12 cellular contexts compared by ENCODE assay signal in the genomic region with DNA sequence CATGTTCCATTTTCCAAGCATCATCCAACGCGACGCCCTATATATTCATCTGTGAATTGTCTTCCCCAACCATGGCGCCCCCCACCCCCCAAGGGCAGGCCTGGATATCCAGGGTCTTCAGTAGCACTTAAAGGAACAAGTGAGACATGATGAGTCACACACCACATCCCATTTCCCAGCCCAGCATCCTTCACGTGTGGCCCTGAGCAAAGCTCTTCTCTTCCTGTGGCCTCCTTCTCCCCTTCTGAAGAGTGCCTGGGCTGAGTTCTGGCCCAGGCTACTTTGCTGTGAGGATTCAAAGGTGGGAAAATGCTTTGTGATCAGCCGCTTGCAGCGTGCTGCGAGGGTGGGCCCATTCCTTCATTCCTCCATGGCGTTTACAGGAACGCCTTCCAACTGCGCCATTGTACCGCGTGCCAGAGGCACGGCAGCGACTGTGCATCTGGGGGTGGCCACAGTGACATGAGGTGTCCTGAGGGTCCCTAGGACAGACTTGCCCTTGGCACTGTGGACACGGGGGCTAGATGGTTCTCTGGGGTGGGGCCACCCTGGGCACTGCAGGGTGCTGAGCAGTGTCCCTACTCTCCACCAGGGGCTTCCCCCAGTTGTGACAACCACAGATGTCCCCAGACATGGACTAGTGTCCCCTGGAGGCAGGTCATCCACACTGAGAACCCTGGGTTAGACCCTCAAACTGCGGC. TPM values are rescaled to one million over a fixed set of nuclear protein-coding genes. Genes with fewer than 3 reads are reported as not detected.
A peak's percentile ranks its signal among the peaks of the same experiment; 100 is the strongest.
DNase-seq lines count a peak whose midpoint lies in the region; ATAC-seq, FAIRE-seq and TF ChIP-seq lines count a peak whose summit lies in the region.
"Had no signal": no experiment of that assay in that cellular context is flagged by ENCODE, and none has a peak within 500 bp of the region (broad histone marks: within the 10 kb centered on the region; RNA-seq: fewer than 3 reads in every experiment).

No MANE protein-coding gene starts in this region.

- H3K4me1 ChIP-seq in K562 (replicated peaks in 1 of 2; ENCODE audit: control insufficient read depth in 2 of 2, insufficient read depth in 2 of 2, low read length in 2 of 2) (peaks cover 0 to 73% of the 10 kb centered on the region in 2 experiments; a peak in 2 of 5 replicates), thyroid gland (no peaks in the 10 kb centered on the region), small intestine (ENCODE audit: control insufficient read depth in 2 of 2, insufficient read depth in 1 of 2, low read depth in 1 of 2, low read length in 1 of 2) (no peaks in the 10 kb centered on the region)
- H3K4me1 ChIP-seq: colonic mucosa had no signal

- H3K4me3 ChIP-seq in K562 (no peak overlapping the region), thyroid gland (replicated peaks in 1 of 3) (no peak overlapping the region), small intestine (ENCODE audit: low read depth in 1 of 2, low read length in 2 of 2) (no peak overlapping the region)
- H3K4me3 ChIP-seq: colonic mucosa had no signal

- H3K27ac ChIP-seq in K562 (ENCODE audit: extremely low read depth, low read depth, low read length), result no peak overlapping the region
- no peak overlapping the region for H3K27ac ChIP-seq in thyroid gland
- no peak overlapping the region for H3K27ac ChIP-seq in small intestine (ENCODE audit: low read depth in 1 of 2, low read length in 1 of 2)
- H3K27ac ChIP-seq: colonic mucosa had no signal

- FAIRE-seq in K562 (lab: Jason Lieb, UNC) (no peak), small intestine (lab: Jason Lieb, UNC) (no peak)

- BruUV-seq in K562 (replicated peaks; lab: Mats Ljungman, UMichigan), result no TSS peak

- 64% methylated on average over 17 of the region's 17 CpGs for WGBS in K562 (ENCODE audit: insufficient coverage, low coverage, missing lambda C conversion rate)
- 85 to 90% methylated on average over 13 to 16 of the region's 17 CpGs for WGBS in thyroid gland, 2 donors
- 85 to 87% (median 85%) methylated on average over 17 of the region's 17 CpGs for WGBS in small intestine, 3 donors

- no peak for TF ChIP-seq RAD21 in K562 (CRISPR knock-in tag; conservative IDR thresholded peaks at IDR 0.05 in 1 of 2, IDR thresholded peaks at IDR 0.05 in 1 of 2)

- CTCF ChIA-PET in K562 (lab: Yijun Ruan, JAX; ENCODE audit: low intra/inter-chr PET ratio), result no interaction called here

- no peak overlapping the region for H3K4me2 ChIP-seq in K562 (ENCODE audit: insufficient read depth, low read length)

- H3K27me3 ChIP-seq in K562 (ENCODE audit: control insufficient read depth in 2 of 2, insufficient read depth in 2 of 2, low read length in 2 of 2) (peaks cover 7 to 12% of the 10 kb centered on the region in 2 experiments; a peak in 4 of 5 replicates), thyroid gland (no peaks in the 10 kb centered on the region), small intestine (ENCODE audit: control insufficient read depth in 2 of 2, insufficient read depth in 2 of 2, low read length in 2 of 2) (no peaks in the 10 kb centered on the region)
- H3K27me3 ChIP-seq: colonic mucosa had no signal

- peaks cover 3% of the 10 kb centered on the region for H3K9me1 ChIP-seq in K562 (ENCODE audit: control insufficient read depth, insufficient read depth, low read length)

- H3K36me3 ChIP-seq in K562 (ENCODE audit: control insufficient read depth, insufficient read depth, low read length) (peaks cover 13% of the 10 kb centered on the region; the same call in 1 of the 3 replicates), thyroid gland (peaks cover 10 to 12% of the 10 kb centered on the region in 2 donors), small intestine (ENCODE audit: control insufficient read depth in 2 of 2, insufficient read depth in 2 of 2, low read length in 2 of 2) (peaks cover 0 to 3% of the 10 kb centered on the region in 2 donors)
- H3K36me3 ChIP-seq: colonic mucosa had no signal

- peak; percentile 72 for ATAC-seq in K562
- ATAC-seq: left cardiac atrium had no signal

- no peak overlapping the region; a peak in 1 of 4 replicates for H3K9ac ChIP-seq in K562 (ENCODE audit: insufficient read depth in 1 of 2, low read depth in 2 of 2, low read length in 2 of 2)

- POLR2A ChIA-PET in K562 (lab: Yijun Ruan, JAX), result no interaction called here

- peaks cover 5% of the 10 kb centered on the region; the same call in 1 of the 2 replicates for H4K20me1 ChIP-seq in K562 (replicated peaks; ENCODE audit: control insufficient read depth, insufficient read depth, low read length)

- in situ Hi-C loops in K562 (cut with MboI), result no loop called here

- DNase-seq in SIG-M5 treated with dmso at 0.1 percent for 504 hours (lab: John Stamatoyannopoulos, UW; ENCODE audit: unreplicated experiment) (peak; percentile 29), SIG-M5 (lab: John Stamatoyannopoulos, UW) (no peak), M059J (ENCODE audit: low read depth) (peak; percentile 80), K562 (ENCODE audit: extremely low read depth in 1 of 4, low spot score in 3 of 4) (peak in 1 of 4 experiments; percentile 27), non-pigmented ciliary epithelial cell (ENCODE audit: low read depth) (peak; percentile 38), thyroid gland (no peak), small intestine (no peak), NK-92 (lab: John Stamatoyannopoulos, UW; ENCODE audit: unreplicated experiment) (no peak)
- DNase-seq: 8988T, activated B cell treated with CpG ODN at 0.5 μM for 24 hours, colonic mucosa, left cardiac atrium had no signal

- TF ChIP-seq CTCF in K562 (IDR thresholded peaks at IDR 0.05 in 2 of 3, conservative IDR thresholded peaks at IDR 0.05 in 1 of 3; ENCODE audit: insufficient read depth in 2 of 3, low read depth in 1 of 3, low read length in 3 of 3), result peak; percentile 41 to 94 (median 43); a peak in 4 of 6 replicates
- TF ChIP-seq CTCF in thyroid gland (IDR thresholded peaks at IDR 0.05), result no peak

- H3K9me3 ChIP-seq in K562 (replicated peaks; ENCODE audit: control insufficient read depth, insufficient read depth, low read depth, low read length) (no peaks in the 10 kb centered on the region), thyroid gland (no peaks in the 10 kb centered on the region), small intestine (ENCODE audit: control insufficient read depth, low read depth) (no peaks in the 10 kb centered on the region)
- H3K9me3 ChIP-seq: colonic mucosa had no signal

- TF ChIP-seq POLR2A in K562 (conservative IDR thresholded peaks at IDR 0.05) (no peak), thyroid gland (IDR thresholded peaks at IDR 0.05) (no peak)

- no peaks in the 10 kb centered on the region for H3K79me2 ChIP-seq in K562 (ENCODE audit: control insufficient read depth, insufficient read depth, low read length)

- intact Hi-C loops in K562 (cut with micrococcal nuclease) (no loop called here), thyroid gland (cut with DNase I) (no loop called here)

- no peak for TF ChIP-seq EP300 in K562 (IDR thresholded peaks at IDR 0.05; ENCODE audit: low read length)

- H2AFZ ChIP-seq in K562 (ENCODE audit: low read depth, low read length), result no peak overlapping the region

RNA-seq across cellular contexts. Expression of gene PLIN4, which starts 11.7 kb away (rescaled TPM):
- total RNA-seq in M059J (2014; rRNA removed; shearing (Covaris generic)), result 0.02 TPM in 2 replicates
- total RNA-seq in K562 (2011; cell fraction: chromatin; rRNA removed; ENCODE audit: low replicate concordance), result 1.0 and 3.0 TPM in 2 replicates
- total RNA-seq in K562 (2011; cell fraction: nucleolus; rRNA removed), result 0.92 and 1.2 TPM in 2 replicates
- total RNA-seq in K562 (2011; cell fraction: nucleoplasm; rRNA removed), result 0.53 and 0.81 TPM in 2 replicates
- 0.08 and 0.14 TPM in 2 replicates for total RNA-seq in K562 (2014; rRNA removed)
- total RNA-seq in K562 (2014; rRNA removed; fragmentation: Illumina TruSeq; extraction: Trizol), result 0.04 TPM in 1 of 2 replicates, not detected in the other
- 0.04 TPM in 1 of 2 replicates, not detected in the other for total RNA-seq in K562 (2015; rRNA removed; fragmentation: Illumina TruSeq; extraction: Trizol)
- total RNA-seq in K562 (2021), result 0.09 TPM in 2 replicates
- polyA plus RNA-seq in K562 (2011; rRNA removed), result 0.06 and 0.12 TPM in 2 replicates
- 0.06 and 0.15 TPM in 2 replicates for polyA plus RNA-seq in K562 (2011; cell fraction: cytosol; rRNA removed)
- 0.41 and 0.92 TPM in 2 replicates for polyA plus RNA-seq in K562 (2011; cell fraction: nucleus; rRNA removed)
- polyA plus RNA-seq in K562 (2012), result 0.10 and 0.17 TPM in 2 replicates
- polyA plus RNA-seq in K562 (2014; fragmentation: Illumina TruSeq; extraction: Trizol), result 0.04 and 0.08 TPM in 2 replicates
- not detected for polyA plus RNA-seq in K562 (2014; fragmentation: Nextera tagmentation; extraction: Ambion mirVana)
- polyA plus RNA-seq in K562 (2014; rRNA removed), result 0.07 and 0.16 TPM in 2 replicates
- polyA minus RNA-seq in K562 (2011; rRNA and poly(A)+ RNA removed), result 0.07 TPM in 1 of 2 replicates, not detected in the other
- not detected in 2 replicates for polyA minus RNA-seq in K562 (2011; cell fraction: cytosol; rRNA and poly(A)+ RNA removed)
- 0.11 and 0.13 TPM in 2 replicates for polyA minus RNA-seq in K562 (2011; cell fraction: nucleus; rRNA and poly(A)+ RNA removed)
- 1 to 10 TPM; 1.3 to 6.6 (median 3.7) TPM for total RNA-seq in thyroid gland
- polyA plus RNA-seq in small intestine, result 10 to 100 TPM in 1 of 3 donors, 1 to 10 TPM in 1, under 1 TPM in 1; 0.89 to 16.9 (median 1.4) TPM
- total RNA-seq: activated B cell treated with CpG ODN at 0.5 μM for 24 hours had no signal

RNA-seq across cellular contexts. Expression of gene PLIN5, which starts 28.4 kb away (rescaled TPM):
- not detected in 2 replicates for total RNA-seq in M059J (2014; rRNA removed; shearing (Covaris generic))
- total RNA-seq in K562 (2011; cell fraction: chromatin; rRNA removed; ENCODE audit: low replicate concordance), result 8.0 and 24.6 TPM in 2 replicates
- 11.3 and 12.8 TPM in 2 replicates for total RNA-seq in K562 (2011; cell fraction: nucleolus; rRNA removed)
- 10.8 and 12.9 TPM in 2 replicates for total RNA-seq in K562 (2011; cell fraction: nucleoplasm; rRNA removed)
- total RNA-seq in K562 (2014; rRNA removed) (0.50 and 0.86 TPM in 2 replicates), K562 (2014; rRNA removed; fragmentation: Illumina TruSeq; extraction: Trizol) (0.15 and 0.26 TPM in 2 replicates), K562 (2015; rRNA removed; fragmentation: Illumina TruSeq; extraction: Trizol) (0.07 TPM in 1 of 2 replicates, not detected in the other), K562 (2021) (1.3 TPM in 2 replicates), thyroid gland (10 to 100 TPM in 1 of 4 donors, 1 to 10 TPM in 3; 4.1 to 12.1 (median 7.8) TPM)
- polyA plus RNA-seq in K562 (2011; rRNA removed) (1.3 and 1.6 TPM in 2 replicates), K562 (2014; fragmentation: Illumina TruSeq; extraction: Trizol) (0.54 and 0.62 TPM in 2 replicates), K562 (2014; fragmentation: Nextera tagmentation; extraction: Ambion mirVana) (under 1 TPM; 0.04 TPM), K562 (2014; rRNA removed) (0.85 and 0.94 TPM in 2 replicates), small intestine (1 to 10 TPM in 2 of 3 donors, under 1 TPM in 1; 0.27 to 4.5 (median 2.5) TPM)
- polyA plus RNA-seq in K562 (2011; cell fraction: cytosol; rRNA removed), result 1.0 and 1.3 TPM in 2 replicates
- 3.6 and 9.2 TPM in 2 replicates for polyA plus RNA-seq in K562 (2011; cell fraction: nucleus; rRNA removed)
- polyA plus RNA-seq in K562 (2012), result 0.50 and 0.51 TPM in 2 replicates
- 0.81 and 1.5 TPM in 2 replicates for polyA minus RNA-seq in K562 (2011; rRNA and poly(A)+ RNA removed)
- polyA minus RNA-seq in K562 (2011; cell fraction: cytosol; rRNA and poly(A)+ RNA removed), result 0.95 TPM in 1 of 2 replicates, not detected in the other
- 2.0 and 2.8 TPM in 2 replicates for polyA minus RNA-seq in K562 (2011; cell fraction: nucleus; rRNA and poly(A)+ RNA removed)

RNA-seq across cellular contexts. Expression of gene LRG1, which starts 33.2 kb away (rescaled TPM):
- 0.64 TPM in 1 of 2 replicates, not detected in the other for total RNA-seq in M059J (2014; rRNA removed; shearing (Covaris generic))
- total RNA-seq in K562 (2011; cell fraction: chromatin; rRNA removed; ENCODE audit: low replicate concordance), result 5.0 and 14.6 TPM in 2 replicates
- 18.2 and 23.3 TPM in 2 replicates for total RNA-seq in K562 (2011; cell fraction: nucleolus; rRNA removed)
- 12.4 and 14.4 TPM in 2 replicates for total RNA-seq in K562 (2011; cell fraction: nucleoplasm; rRNA removed)
- total RNA-seq in K562 (2014; rRNA removed), result 8.4 and 10.6 TPM in 2 replicates
- 3.8 and 4.6 TPM in 2 replicates for total RNA-seq in K562 (2014; rRNA removed; fragmentation: Illumina TruSeq; extraction: Trizol)
- total RNA-seq in K562 (2015; rRNA removed; fragmentation: Illumina TruSeq; extraction: Trizol), result 9.4 and 9.5 TPM in 2 replicates
- total RNA-seq in K562 (2021), result 11.5 and 11.7 TPM in 2 replicates
- 10.9 and 11.9 TPM in 2 replicates for polyA plus RNA-seq in K562 (2011; rRNA removed)
- 15.4 and 23.9 TPM in 2 replicates for polyA plus RNA-seq in K562 (2011; cell fraction: cytosol; rRNA removed)
- polyA plus RNA-seq in K562 (2011; cell fraction: nucleus; rRNA removed), result 2.7 and 3.4 TPM in 2 replicates
- 9.0 and 20.7 TPM in 2 replicates for polyA plus RNA-seq in K562 (2012)
- polyA plus RNA-seq in K562 (2014; fragmentation: Illumina TruSeq; extraction: Trizol), result 8.7 and 12.6 TPM in 2 replicates
- polyA plus RNA-seq in K562 (2014; fragmentation: Nextera tagmentation; extraction: Ambion mirVana), result 1 to 10 TPM; 1.5 to 5.1 TPM
- polyA plus RNA-seq in K562 (2014; rRNA removed), result 11.9 and 12.3 TPM in 2 replicates
- polyA minus RNA-seq in K562 (2011; rRNA and poly(A)+ RNA removed), result 3.2 and 3.6 TPM in 2 replicates
- 6.2 and 7.6 TPM in 2 replicates for polyA minus RNA-seq in K562 (2011; cell fraction: cytosol; rRNA and poly(A)+ RNA removed)
- 1.2 and 2.6 TPM in 2 replicates for polyA minus RNA-seq in K562 (2011; cell fraction: nucleus; rRNA and poly(A)+ RNA removed)
- total RNA-seq in thyroid gland, result 1 to 10 TPM in 2 of 4 donors, under 1 TPM in 1, not detected in 1; 0.56 to 2.7 (median 2.0) TPM
- 1 to 10 TPM in 1 of 3 donors, under 1 TPM in 2; 0.67 to 9.8 (median 0.81) TPM for polyA plus RNA-seq in small intestine

RNA-seq across cellular contexts. Expression of gene HDGFL2, which starts 34.5 kb away (rescaled TPM):
- 36.1 and 69.3 TPM in 2 replicates for total RNA-seq in M059J (2014; rRNA removed; shearing (Covaris generic))
- total RNA-seq in K562 (2011; cell fraction: chromatin; rRNA removed; ENCODE audit: low replicate concordance), result 18.0 and 40.2 TPM in 2 replicates
- 25.8 and 27.2 TPM in 2 replicates for total RNA-seq in K562 (2011; cell fraction: nucleolus; rRNA removed)
- total RNA-seq in K562 (2011; cell fraction: nucleoplasm; rRNA removed), result 18.5 and 20.0 TPM in 2 replicates
- total RNA-seq in K562 (2014; rRNA removed) (48.7 and 61.7 TPM in 2 replicates), K562 (2014; rRNA removed; fragmentation: Illumina TruSeq; extraction: Trizol) (10.7 and 12.3 TPM in 2 replicates), K562 (2015; rRNA removed; fragmentation: Illumina TruSeq; extraction: Trizol) (27.9 and 29.4 TPM in 2 replicates), K562 (2021) (39.7 and 45.9 TPM in 2 replicates), thyroid gland (10 to 100 TPM; 26.5 to 42.3 (median 28.4) TPM)
- polyA plus RNA-seq in K562 (2011; rRNA removed) (14.3 and 21.1 TPM in 2 replicates), K562 (2014; fragmentation: Illumina TruSeq; extraction: Trizol) (16.0 and 27.4 TPM in 2 replicates), K562 (2014; fragmentation: Nextera tagmentation; extraction: Ambion mirVana) (under 1 TPM; 0.13 to 0.21 TPM), K562 (2014; rRNA removed) (39.7 and 50.8 TPM in 2 replicates), small intestine (10 to 100 TPM; 18.4 to 34.8 (median 22.1) TPM)
- 10.7 and 15.1 TPM in 2 replicates for polyA plus RNA-seq in K562 (2011; cell fraction: cytosol; rRNA removed)
- polyA plus RNA-seq in K562 (2011; cell fraction: nucleus; rRNA removed), result 32.8 and 44.3 TPM in 2 replicates
- polyA plus RNA-seq in K562 (2012), result 29.5 and 31.2 TPM in 2 replicates
- 9.0 and 10.3 TPM in 2 replicates for polyA minus RNA-seq in K562 (2011; rRNA and poly(A)+ RNA removed)
- 14.8 and 23.0 TPM in 2 replicates for polyA minus RNA-seq in K562 (2011; cell fraction: cytosol; rRNA and poly(A)+ RNA removed)
- polyA minus RNA-seq in K562 (2011; cell fraction: nucleus; rRNA and poly(A)+ RNA removed), result 6.3 and 9.2 TPM in 2 replicates

RNA-seq across cellular contexts. Expression of gene UBXN6, which starts 49.0 kb away (rescaled TPM):
- total RNA-seq in M059J (2014; rRNA removed; shearing (Covaris generic)), result 78.5 and 127 TPM in 2 replicates
- 23.2 and 58.0 TPM in 2 replicates for total RNA-seq in K562 (2011; cell fraction: chromatin; rRNA removed; ENCODE audit: low replicate concordance)
- 57.5 and 64.5 TPM in 2 replicates for total RNA-seq in K562 (2011; cell fraction: nucleolus; rRNA removed)
- 32.2 and 37.0 TPM in 2 replicates for total RNA-seq in K562 (2011; cell fraction: nucleoplasm; rRNA removed)
- total RNA-seq in K562 (2014; rRNA removed) (49.7 and 63.6 TPM in 2 replicates), K562 (2014; rRNA removed; fragmentation: Illumina TruSeq; extraction: Trizol) (8.6 and 11.0 TPM in 2 replicates), K562 (2015; rRNA removed; fragmentation: Illumina TruSeq; extraction: Trizol) (29.5 and 33.1 TPM in 2 replicates), K562 (2021) (80.8 and 90.2 TPM in 2 replicates), thyroid gland (100 to 1,000 TPM in 2 of 4 donors, 10 to 100 TPM in 2; 90.1 to 187 (median 106) TPM)
- polyA plus RNA-seq in K562 (2011; rRNA removed) (38.2 and 51.7 TPM in 2 replicates), K562 (2014; fragmentation: Illumina TruSeq; extraction: Trizol) (17.5 and 45.2 TPM in 2 replicates), K562 (2014; fragmentation: Nextera tagmentation; extraction: Ambion mirVana) (1 to 10 TPM in 1 of 2 experiments, under 1 TPM in 1; 0.48 to 1.8 TPM), K562 (2014; rRNA removed) (59.4 and 59.7 TPM in 2 replicates), small intestine (100 to 1,000 TPM in 2 of 3 donors, 10 to 100 TPM in 1; 82.7 to 194 (median 157) TPM)
- polyA plus RNA-seq in K562 (2011; cell fraction: cytosol; rRNA removed), result 58.6 and 121 TPM in 2 replicates
- polyA plus RNA-seq in K562 (2011; cell fraction: nucleus; rRNA removed), result 54.4 and 74.2 TPM in 2 replicates
- 56.8 and 86.6 TPM in 2 replicates for polyA plus RNA-seq in K562 (2012)
- 17.1 and 20.7 TPM in 2 replicates for polyA minus RNA-seq in K562 (2011; rRNA and poly(A)+ RNA removed)
- polyA minus RNA-seq in K562 (2011; cell fraction: cytosol; rRNA and poly(A)+ RNA removed), result 32.3 and 41.4 TPM in 2 replicates
- 14.9 and 15.9 TPM in 2 replicates for polyA minus RNA-seq in K562 (2011; cell fraction: nucleus; rRNA and poly(A)+ RNA removed)

Comparison
In these comparisons a context has a peak if more than half of its experiments do, and no peak if none do; other contexts are left out.
1. DNase-seq: peak in SIG-M5 treated with dmso at 0.1 percent for 504 hours (single experiment), M059J (single experiment) and non-pigmented ciliary epithelial cell (single experiment); none in SIG-M5 (single experiment), thyroid gland (0 of 2), small intestine (single experiment) and NK-92 (single experiment).
2. CTCF ChIP-seq: peak in K562 (3 of 3); none in thyroid gland (0 of 6).